ENCODE assay signal across 8 cellular contexts in the genomic region with DNA sequence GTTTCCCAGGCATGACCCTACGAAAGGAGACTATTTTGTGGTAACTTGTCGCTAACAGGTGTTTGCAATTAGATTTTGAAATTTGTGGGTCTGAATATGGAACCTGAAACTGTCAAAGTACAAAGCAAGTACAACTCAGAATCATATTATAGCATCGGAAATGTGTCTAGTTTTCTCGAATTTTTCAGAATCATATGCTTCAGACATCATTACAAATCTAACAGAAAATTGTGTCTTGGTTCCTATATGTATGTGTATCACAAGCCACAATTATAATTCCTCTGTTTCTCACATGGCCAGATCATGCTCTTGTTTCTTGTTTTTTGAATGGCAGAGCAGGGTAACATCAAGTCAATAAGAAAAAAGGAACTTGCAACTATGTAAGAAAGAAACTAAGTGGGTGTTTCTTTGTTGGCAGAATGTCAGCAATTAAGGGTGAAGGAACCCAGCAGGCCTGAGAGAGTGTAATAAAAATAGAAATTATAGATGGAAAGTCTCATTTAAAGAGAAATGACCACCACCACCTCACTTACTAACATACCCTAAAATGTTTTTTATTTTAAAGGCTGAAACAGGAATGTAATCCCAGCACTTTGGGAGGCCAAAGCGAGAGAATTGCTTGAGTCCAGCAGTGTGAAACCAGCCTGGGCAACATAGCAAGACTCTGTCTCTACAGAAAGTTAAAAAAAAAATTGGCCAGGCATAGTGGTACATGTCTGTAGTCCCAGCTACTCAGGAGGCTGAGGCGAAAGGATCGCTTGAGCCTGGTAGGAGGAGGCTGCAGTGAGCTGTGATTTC. TPM values are rescaled to one million over a fixed set of nuclear protein-coding genes. Genes with fewer than 3 reads are reported as not detected.
DNase-seq lines count a peak whose midpoint lies in the region; ATAC-seq and TF ChIP-seq lines count a peak whose summit lies in the region.

No MANE protein-coding gene starts in this region.

- no peaks in the 10 kb centered on the region for H4K20me1 ChIP-seq in GM23248 (ENCODE audit: insufficient read depth)

- intact Hi-C loops in heart left ventricle (cut with DNase I) = no loop called here

- H3K27ac ChIP-seq in GM23248 = peak overlapping the region; percentile 70
- peak overlapping the region in 8 of 12 donors; percentile 4 to 69 (median 52) for H3K27ac ChIP-seq in heart left ventricle

- H3K36me3 ChIP-seq in GM23248 (ENCODE audit: low read depth) = no peaks in the 10 kb centered on the region
- no peaks in the 10 kb centered on the region for H3K36me3 ChIP-seq in heart left ventricle

- TF ChIP-seq POLR2A in heart left ventricle (IDR thresholded peaks at IDR 0.05) = no peak

- H3K4me3 ChIP-seq in GM23248 (peak overlapping the region; percentile 45; the same call in 1 of the 2 replicates), heart left ventricle (no peak overlapping the region)

- DNase-seq in GM23248 = no peak
- DNase-seq in NAMALWA (ENCODE audit: low spot score) = peak; percentile 3
- DNase-seq in heart left ventricle = no peak
- no peak for DNase-seq in NK-92 treated with Interleukin-12 subunit alpha and Interleukin-12 subunit beta, amount 100 ng/mL, for 24 hours (lab: John Stamatoyannopoulos, UW)
- DNase-seq in DMS53 (lab: John Stamatoyannopoulos, UW) = no peak
- DNase-seq in activated CD4-positive, alpha-beta T cell treated with anti-CD3 and anti-CD28 coated beads, Interleukin-2, amount 50 U/mL, for 1 hour = no peak
- DNase-seq in cerebellum (ENCODE audit: low spot score) = no peak

- H3K4me1 ChIP-seq in GM23248 (ENCODE audit: insufficient read depth) (peaks cover 32% of the 10 kb centered on the region), heart left ventricle (peaks cover 0 to 42% (median 13%) of the 10 kb centered on the region in 12 donors)

- H3K9me2 ChIP-seq in GM23248 (ENCODE audit: insufficient read depth) = no peaks in the 10 kb centered on the region

- no peaks in the 10 kb centered on the region for H3K9me3 ChIP-seq in GM23248 (ENCODE audit: low read depth)
- H3K9me3 ChIP-seq in heart left ventricle = no peaks in the 10 kb centered on the region

- H3K27me3 ChIP-seq in GM23248 (replicated peaks; ENCODE audit: insufficient read depth) (no peaks in the 10 kb centered on the region), heart left ventricle (no peaks in the 10 kb centered on the region)

- TF ChIP-seq CTCF in heart left ventricle (IDR thresholded peaks at IDR 0.05) = no peak

- ATAC-seq in GM18508 (IDR thresholded peaks at IDR 0.05; ENCODE audit: insufficient read depth, unreplicated experiment) = peak; percentile 73
- ATAC-seq in heart left ventricle = peak in 3 of 4 donors; percentile 15 to 74 (median 63)

- H2AFZ ChIP-seq in GM23248 = no peak overlapping the region

- peak overlapping the region; percentile 66 for H3K4me2 ChIP-seq in GM23248 (ENCODE audit: unreplicated experiment)

- peaks cover 30% of the 10 kb centered on the region for H3F3A ChIP-seq in GM23248 (ENCODE audit: insufficient read depth)

- in situ Hi-C loops in GM23248 (cut with MboI) = no loop called here

- peak overlapping the region; percentile 37 for H3K9ac ChIP-seq in GM23248

- no peaks in the 10 kb centered on the region for H3K79me2 ChIP-seq in GM23248 (ENCODE audit: insufficient read depth)

- 49 to 51% methylated on average over 7 of the region's 7 CpGs for WGBS in GM23248 (ENCODE audit: low coverage in 1 of 2, low lambda C conversion rate in 2 of 2, missing lambda C conversion rate in 2 of 2), 2 experiments
- 79 to 89% (median 86%) methylated on average over 7 of the region's 7 CpGs for WGBS in heart left ventricle, 4 donors

RNA-seq across cellular contexts. Expression of gene PRTFDC1, which starts 51.3 kb away (rescaled TPM):
- 11.4 and 22.0 TPM in 2 replicates for total RNA-seq in GM23248 (2014; rRNA removed; shearing (Covaris generic))
- polyA plus RNA-seq in GM23248 (2016; fragmentation: Nextera tagmentation; extraction: Ambion mirVana) = 13.9 and 16.0 TPM in 2 replicates
- total RNA-seq in heart left ventricle = 10 to 100 TPM in 1 of 9 donors, 1 to 10 TPM in 8; 1.9 to 13.1 (median 4.6) TPM
- 1 to 10 TPM; 3.3 to 5.2 TPM for polyA plus RNA-seq in heart left ventricle
- 24.3 TPM for total RNA-seq in cerebellum
